Comparison of ENCODE assay signal across 1 cellular context in the genomic region with DNA sequence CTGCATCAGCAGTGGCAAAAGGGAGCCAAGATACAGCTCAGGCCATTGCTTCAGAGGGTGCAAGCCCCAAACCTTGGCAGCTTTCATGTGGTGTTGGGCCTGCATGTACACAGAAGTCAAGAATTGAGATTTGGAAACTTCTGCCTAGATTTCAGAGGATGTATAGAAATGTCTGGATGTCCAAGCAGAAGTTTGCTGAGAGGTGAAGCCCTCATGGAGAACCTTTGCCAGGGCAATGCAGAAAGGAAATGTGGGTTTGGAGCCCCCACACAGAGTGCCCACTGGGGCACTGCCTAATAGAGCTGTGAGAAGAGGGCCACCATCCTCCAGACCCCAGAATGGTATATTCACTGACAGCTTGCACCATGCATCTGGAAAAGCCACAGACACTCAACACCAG. TPM values are rescaled to one million over a fixed set of nuclear protein-coding genes. Genes with fewer than 3 reads are reported as not detected.
"Had no signal": no experiment of that assay in that cellular context is flagged by ENCODE, and none has a peak within 500 bp of the region (broad histone marks: within the 10 kb centered on the region; RNA-seq: fewer than 3 reads in every experiment).

No MANE protein-coding gene starts in this region.

RNA-seq across cellular contexts. Expression of a gene that starts 51.3 kb away (rescaled TPM):
- polyA plus RNA-seq: GM23338 had no signal
